In genomic region chr1:12552111-12552888, GRCh38 we compare ENCODE assay signal across 1 cellular context.
A peak's percentile ranks its signal among the peaks of the same experiment; 100 is the strongest.
TF ChIP-seq lines count a peak whose summit lies in the region.

No MANE protein-coding gene starts in this region.

TF ChIP-seq in K562, 482 proteins besides CTCF, POLR2A, EP300 and RAD21 (continued from another document):
- TF ChIP-seq, protein P1, sequence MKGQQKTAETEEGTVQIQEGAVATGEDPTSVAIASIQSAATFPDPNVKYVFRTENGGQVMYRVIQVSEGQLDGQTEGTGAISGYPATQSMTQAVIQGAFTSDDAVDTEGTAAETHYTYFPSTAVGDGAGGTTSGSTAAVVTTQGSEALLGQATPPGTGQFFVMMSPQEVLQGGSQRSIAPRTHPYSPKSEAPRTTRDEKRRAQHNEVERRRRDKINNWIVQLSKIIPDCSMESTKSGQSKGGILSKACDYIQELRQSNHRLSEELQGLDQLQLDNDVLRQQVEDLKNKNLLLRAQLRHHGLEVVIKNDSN (CRISPR knock-in tag; IDR thresholded peaks at IDR 0.05) = peak; percentile 28; the same call in 1 of the 2 replicates
- peak; percentile 6; the same call in 1 of the 2 replicates for TF ChIP-seq RBFOX2 (IDR thresholded peaks at IDR 0.05; ENCODE audit: low read depth, low read length)
- no peak for TF ChIP-seq CXXC5 (CRISPR knock-in tag; IDR thresholded peaks at IDR 0.05)
- no peak for TF ChIP-seq ATF1 (CRISPR knock-in tag; IDR thresholded peaks at IDR 0.05)
- TF ChIP-seq ATF1 (tag; IDR thresholded peaks at IDR 0.05) = peak; percentile 24; the same call in 1 of the 2 replicates
- no peak for TF ChIP-seq CLOCK (CRISPR knock-in tag; IDR thresholded peaks at IDR 0.05; ENCODE audit: borderline replicate concordance)
- TF ChIP-seq ZNF316 (IDR thresholded peaks at IDR 0.05) = peak; percentile 75
- peak; percentile 94 for TF ChIP-seq L3MBTL2 (IDR thresholded peaks at IDR 0.05)
- TF ChIP-seq ZNF695 (CRISPR knock-in tag; IDR thresholded peaks at IDR 0.05) = no peak
- 0 out of 4 replicates have a peak, but pooled peaks of 1 of the 2 experiments have one; percentile 30 for TF ChIP-seq MNT (conservative IDR thresholded peaks at IDR 0.05)
- TF ChIP-seq ZNF592 (IDR thresholded peaks at IDR 0.05) = peak; percentile 89
- peak; percentile 67 for TF ChIP-seq CREM (IDR thresholded peaks at IDR 0.05; ENCODE audit: low read depth)
- peak; percentile 16 for TF ChIP-seq RBBP5 (IDR thresholded peaks at IDR 0.05; ENCODE audit: borderline replicate concordance, insufficient read depth, low read length, poor library complexity, severe bottlenecking)
- TF ChIP-seq, protein P2, sequence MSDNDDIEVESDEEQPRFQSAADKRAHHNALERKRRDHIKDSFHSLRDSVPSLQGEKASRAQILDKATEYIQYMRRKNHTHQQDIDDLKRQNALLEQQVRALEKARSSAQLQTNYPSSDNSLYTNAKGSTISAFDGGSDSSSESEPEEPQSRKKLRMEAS (CRISPR knock-in tag; IDR thresholded peaks at IDR 0.05) = peak; percentile 88
- TF ChIP-seq MGA (IDR thresholded peaks at IDR 0.05) = peak; percentile 97
- TF ChIP-seq CREB1 (IDR thresholded peaks at IDR 0.05) = peak; percentile 67
- no peak for TF ChIP-seq CREB1 (CRISPR knock-in tag; IDR thresholded peaks at IDR 0.05)
- TF ChIP-seq PRMT5 (CRISPR knock-in tag; IDR thresholded peaks at IDR 0.05) = no peak
TF ChIP-seq in K562: peak in this region for 18.
